ENCODE assay signal across 27 cellular contexts in genomic region chr9:94911211-94911610, GRCh38.
DNase-seq lines count a peak whose midpoint lies in the region; ATAC-seq and TF ChIP-seq lines count a peak whose summit lies in the region.
"Had no signal": no experiment of that assay in that cellular context is flagged by ENCODE, and none has a peak within 500 bp of the region (broad histone marks: within the 10 kb centered on the region; RNA-seq: fewer than 3 reads in every experiment).

No MANE protein-coding gene starts in this region.

- H3K27me3 ChIP-seq in right atrium auricular region (no peaks in the 10 kb centered on the region), heart left ventricle (no peaks in the 10 kb centered on the region), dorsolateral prefrontal cortex (no peaks in the 10 kb centered on the region), H7 (ENCODE audit: control insufficient read depth, insufficient read depth, low read length) (no peaks in the 10 kb centered on the region), breast epithelium (no peaks in the 10 kb centered on the region)
- H3K27me3 ChIP-seq: esophagus squamous epithelium, suprapubic skin had no signal

- H3K36me3 Mint-ChIP-seq in mesothelial cell of epicardium, result no peaks in the 10 kb centered on the region
- H3K36me3 Mint-ChIP-seq: CD4-positive, CD25-positive, alpha-beta regulatory T cell had no signal

- H3K27ac ChIP-seq in right atrium auricular region (no peak overlapping the region), heart left ventricle (no peak overlapping the region), dorsolateral prefrontal cortex (peak overlapping the region in 58 of 59 donors; percentile 45 to 100 (median 94)), breast epithelium (no peak overlapping the region)
- H3K27ac ChIP-seq: esophagus squamous epithelium, suprapubic skin had no signal

- H3K4me3 ChIP-seq in right atrium auricular region, result no peak overlapping the region
- H3K4me3 ChIP-seq in heart left ventricle, result no peak overlapping the region
- H3K4me3 ChIP-seq in dorsolateral prefrontal cortex, result peak overlapping the region in 1 of 59 donors; percentile 19
- no peak overlapping the region for H3K4me3 ChIP-seq in H7 (ENCODE audit: insufficient read depth, low read depth, low read length)
- H3K4me3 ChIP-seq in breast epithelium, result no peak overlapping the region
- H3K4me3 ChIP-seq: esophagus squamous epithelium, GM12878, mucosa of descending colon, suprapubic skin had no signal

- H3K4me3 Mint-ChIP-seq in mesothelial cell of epicardium, result no peak overlapping the region
- H3K4me3 Mint-ChIP-seq: activated CD8-positive, alpha-beta T cell treated with anti-CD3 and anti-CD28 coated beads for 36 hours; activated T-cell treated with anti-CD3 and anti-CD28 coated beads, Interleukin-2, amount 50 U/mL, for 24 hours; CD4-positive, CD25-positive, alpha-beta regulatory T cell; central memory CD8-positive, alpha-beta T cell had no signal

- no peaks in the 10 kb centered on the region for H3K36me3 ChIP-seq in right atrium auricular region
- no peaks in the 10 kb centered on the region for H3K36me3 ChIP-seq in heart left ventricle
- no peaks in the 10 kb centered on the region for H3K36me3 ChIP-seq in H7 (replicated peaks; ENCODE audit: control insufficient read depth, insufficient read depth, low read length)
- H3K36me3 ChIP-seq in breast epithelium, result no peaks in the 10 kb centered on the region
- H3K36me3 ChIP-seq: esophagus squamous epithelium, suprapubic skin had no signal

- TF ChIP-seq POLR2A in heart left ventricle (IDR thresholded peaks at IDR 0.05) (no peak), breast epithelium (IDR thresholded peaks at IDR 0.05) (no peak)

- 78 to 87% (median 85%) methylated on average over 3 of the region's 3 CpGs for WGBS in heart left ventricle, 4 donors

- DNase-seq in right atrium auricular region (ENCODE audit: low spot score) (peak; percentile 57), heart left ventricle (no peak), dorsolateral prefrontal cortex (peak in 1 of 10 donors; percentile 53), mesothelial cell of epicardium (ENCODE audit: low spot score in 2 of 2, unreplicated experiment in 2 of 2) (peak in 1 of 2 experiments; percentile 14), H7 (no peak), breast epithelium (ENCODE audit: low spot score in 2 of 2) (no peak)
- no peak for DNase-seq in stimulated activated CD4-positive, alpha-beta T cell treated with anti-CD3 and anti-CD28 coated beads, Interleukin-4, amount 100 ng/mL, for 4 hours
- no peak for DNase-seq in stimulated activated CD8-positive, alpha-beta memory T cell treated with anti-CD3 and anti-CD28 coated beads, Interleukin-4, amount 100 ng/mL, for 48 hours
- DNase-seq: activated CD8-positive, alpha-beta T cell treated with anti-CD3 and anti-CD28 coated beads for 36 hours; activated naive CD4-positive, alpha-beta T cell; activated T-cell treated with anti-CD3 and anti-CD28 coated beads, Interleukin-2, amount 50 U/mL, for 24 hours; amniotic stem cell; CD4-positive, CD25-positive, alpha-beta regulatory T cell; effector CD4-positive, alpha-beta T cell; esophagus squamous epithelium; GOT3; KBM-7; left colon; mucosa of descending colon; NCI-H1694 treated with DMSO at 0.1 percent for 48 hours; NCI-H446 treated with DMSO at 0.1 percent for 48 hours; stimulated activated CD4-positive, alpha-beta T cell treated with anti-CD3 and anti-CD28 coated beads, Interleukin-12 subunit alpha, Interleukin-12 subunit beta, amount 100 ng/mL, for 4 hours; T1000 had no signal

- peaks cover 82% of the 10 kb centered on the region for H3K4me1 Mint-ChIP-seq in mesothelial cell of epicardium

- H3K4me1 ChIP-seq in right atrium auricular region, result peaks cover 0 to 38% of the 10 kb centered on the region in 2 donors
- H3K4me1 ChIP-seq in heart left ventricle, result peaks cover 0 to 42% (median 22%) of the 10 kb centered on the region in 12 donors
- H3K4me1 ChIP-seq in breast epithelium, result no peaks in the 10 kb centered on the region

- TF ChIP-seq CTCF in right atrium auricular region (IDR thresholded peaks at IDR 0.05), result no peak
- no peak for TF ChIP-seq CTCF in heart left ventricle (IDR thresholded peaks at IDR 0.05)
- TF ChIP-seq CTCF in dorsolateral prefrontal cortex (IDR thresholded peaks at IDR 0.05 in 54 of 56, conservative IDR thresholded peaks at IDR 0.05 in 2 of 56; ENCODE audit: low read depth in 1 of 56, partially characterized antibody in 56 of 56), result no peak
- no peak for TF ChIP-seq CTCF in mesothelial cell of epicardium (IDR thresholded peaks at IDR 0.05; ENCODE audit: unreplicated experiment)
- TF ChIP-seq CTCF in breast epithelium (IDR thresholded peaks at IDR 0.05), result no peak

- no peak for ATAC-seq in heart left ventricle
- ATAC-seq: activated CD8-positive, alpha-beta T cell treated with anti-CD3 and anti-CD28 coated beads for 36 hours; GM12878; left colon; mucosa of descending colon; Right ventricle myocardium inferior had no signal

- H3K9me3 ChIP-seq in right atrium auricular region (no peaks in the 10 kb centered on the region), heart left ventricle (no peaks in the 10 kb centered on the region), breast epithelium (no peaks in the 10 kb centered on the region)
- H3K9me3 ChIP-seq: esophagus squamous epithelium, mucosa of descending colon, suprapubic skin had no signal

- H3K9me3 Mint-ChIP-seq in mesothelial cell of epicardium, result no peaks in the 10 kb centered on the region
- H3K9me3 Mint-ChIP-seq: activated CD8-positive, alpha-beta T cell treated with anti-CD3 and anti-CD28 coated beads for 36 hours; activated T-cell treated with anti-CD3 and anti-CD28 coated beads, Interleukin-2, amount 50 U/mL, for 24 hours; CD4-positive, CD25-positive, alpha-beta regulatory T cell; central memory CD8-positive, alpha-beta T cell had no signal

- H3K27ac Mint-ChIP-seq in mesothelial cell of epicardium, result peak overlapping the region; percentile 15
- H3K27ac Mint-ChIP-seq: activated CD8-positive, alpha-beta T cell treated with anti-CD3 and anti-CD28 coated beads for 36 hours; activated T-cell treated with anti-CD3 and anti-CD28 coated beads, Interleukin-2, amount 50 U/mL, for 24 hours; CD4-positive, CD25-positive, alpha-beta regulatory T cell had no signal

- H3K27me3 Mint-ChIP-seq in mesothelial cell of epicardium (ENCODE audit: low read depth), result no peaks in the 10 kb centered on the region
- H3K27me3 Mint-ChIP-seq: activated CD8-positive, alpha-beta T cell treated with anti-CD3 and anti-CD28 coated beads for 36 hours; activated T-cell treated with anti-CD3 and anti-CD28 coated beads, Interleukin-2, amount 50 U/mL, for 24 hours; CD4-positive, CD25-positive, alpha-beta regulatory T cell; central memory CD8-positive, alpha-beta T cell had no signal

- intact Hi-C loops in heart left ventricle (cut with DNase I) (loop anchor here in 3 of 10 donors (5.0 to 10.0 kb wide), 2 partner anchors 114 to 126 kb away; no protein-coding TSS in a partner anchor), dorsolateral prefrontal cortex (cut with DNase I) (loop anchor here in 1 of 2 donors (5.0 kb wide), 4 partner anchors 36 to 129 kb away; no protein-coding TSS in a partner anchor), breast epithelium (cut with DNase I; ENCODE audit: low total_unique reads) (no loop called here)

Comparison
In these comparisons a context has a peak if more than half of its experiments do, and no peak if none do; other contexts are left out.
1. H3K27ac ChIP-seq: peak in dorsolateral prefrontal cortex (58 of 59); none in right atrium auricular region (0 of 2), heart left ventricle (0 of 12) and breast epithelium (0 of 2).